21 cellular contexts compared by ENCODE assay signal in the genomic region with DNA sequence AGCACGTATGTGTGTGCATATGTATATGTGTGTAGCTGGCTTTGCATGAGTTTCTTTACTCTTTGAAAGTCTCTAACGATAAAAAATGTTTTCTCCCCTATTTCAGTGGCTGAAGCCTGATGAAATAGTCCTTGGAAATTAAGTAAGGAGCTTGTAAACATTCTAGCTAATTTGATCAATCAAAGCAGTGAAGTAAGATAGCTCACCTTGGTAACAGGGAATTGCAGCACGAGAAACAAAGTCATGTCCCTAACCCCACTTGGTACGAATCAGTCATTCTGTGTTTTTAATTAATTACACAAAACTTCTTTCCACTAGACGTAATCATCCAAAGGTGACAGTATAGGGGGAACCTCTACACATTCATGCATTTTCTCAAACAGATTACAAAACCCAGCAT. TPM values are rescaled to one million over a fixed set of nuclear protein-coding genes. Genes with fewer than 3 reads are reported as not detected.
"Had no signal": no experiment of that assay in that cellular context is flagged by ENCODE, and none has a peak within 500 bp of the region (broad histone marks: within the 10 kb centered on the region; RNA-seq: fewer than 3 reads in every experiment).

No MANE protein-coding gene starts in this region.

- DNase-seq: dermis blood vessel endothelial cell; effector CD8-positive, alpha-beta T cell; heart left ventricle; islet precursor cell; left ventricle myocardium inferior; mesenchymal stem cell; naive B cell; nephron progenitor cell; stimulated activated CD4-positive, alpha-beta T cell treated with anti-CD3 and anti-CD28 coated beads, Interleukin-2, amount 100 ng/mL, for 48 hours; stimulated activated naive CD4-positive, alpha-beta T cell treated with Interleukin-2 at 50 U/mL for 16 hours; testis; upper lobe of right lung had no signal

- H3K4me3 ChIP-seq: heart left ventricle, left ventricle myocardium inferior, lung, right atrium auricular region, smooth muscle cell, testis, tibial nerve, upper lobe of right lung, vagina had no signal

- H3K4me1 Mint-ChIP-seq: naive B cell had no signal

- H3K36me3 ChIP-seq: heart left ventricle, left ventricle myocardium inferior, neutrophil, right atrium auricular region, tibial nerve, upper lobe of right lung, vagina had no signal

- H3K27ac Mint-ChIP-seq: naive B cell, nephron progenitor cell had no signal

- H3K9me3 ChIP-seq: heart left ventricle, left ventricle myocardium inferior, neutrophil, right atrium auricular region, testis, tibial nerve, upper lobe of right lung, vagina had no signal

- H3K36me3 Mint-ChIP-seq: naive B cell had no signal

- H3K4me3 Mint-ChIP-seq: naive B cell, nephron progenitor cell had no signal

- FAIRE-seq: colon, endometrium had no signal

- H3K27me3 Mint-ChIP-seq: naive B cell had no signal

- H3K4me1 ChIP-seq: heart left ventricle, left ventricle myocardium inferior, right atrium auricular region, testis, upper lobe of right lung, vagina had no signal

- H3K4me2 ChIP-seq: smooth muscle cell had no signal

- H3K27me3 ChIP-seq: heart left ventricle, neutrophil, right atrium auricular region, testis, tibial nerve, upper lobe of right lung, vagina had no signal

- H3K27ac ChIP-seq: heart left ventricle, left ventricle myocardium inferior, neutrophil, right atrium auricular region, testis, tibial nerve, upper lobe of right lung, vagina had no signal

- ATAC-seq: esophagus mucosa, heart left ventricle, upper lobe of right lung had no signal

RNA-seq across cellular contexts. Expression of gene GPR37, which starts 41.5 kb away (rescaled TPM):
- total RNA-seq: left ventricle myocardium inferior had no signal
